Comparison of ENCODE assay signal across 2 cellular contexts in the genomic region with DNA sequence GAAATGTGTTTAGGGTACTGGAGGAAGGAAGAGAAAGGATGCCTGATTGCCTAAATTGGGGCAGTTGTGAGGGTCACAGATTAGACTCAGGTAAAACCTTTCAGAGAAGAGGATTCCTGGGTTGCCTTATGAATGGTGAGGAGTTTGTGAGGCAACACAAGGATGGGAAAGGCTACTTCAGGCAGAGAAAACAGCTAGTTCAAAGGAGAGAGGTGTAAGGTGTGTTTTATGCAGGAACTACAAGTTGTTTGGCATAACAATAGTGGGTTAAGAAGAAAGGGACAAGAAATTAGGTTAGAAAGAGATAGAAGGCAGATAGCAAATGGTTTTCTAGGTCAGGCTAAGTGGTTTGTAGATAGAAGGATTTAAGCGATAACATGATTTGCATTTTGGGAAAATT.
TF ChIP-seq lines count a peak whose summit lies in the region.

No MANE protein-coding gene starts in this region.

TF ChIP-seq in IMR-90, 13 proteins besides CTCF, POLR2A, EP300 and RAD21:
- no peak for TF ChIP-seq CEBPB (IDR thresholded peaks at IDR 0.05; ENCODE audit: low read depth, low read length)
- TF ChIP-seq MXI1 (IDR thresholded peaks at IDR 0.05; ENCODE audit: borderline replicate concordance, low read depth, low read length) = no peak
- TF ChIP-seq, protein P1, sequence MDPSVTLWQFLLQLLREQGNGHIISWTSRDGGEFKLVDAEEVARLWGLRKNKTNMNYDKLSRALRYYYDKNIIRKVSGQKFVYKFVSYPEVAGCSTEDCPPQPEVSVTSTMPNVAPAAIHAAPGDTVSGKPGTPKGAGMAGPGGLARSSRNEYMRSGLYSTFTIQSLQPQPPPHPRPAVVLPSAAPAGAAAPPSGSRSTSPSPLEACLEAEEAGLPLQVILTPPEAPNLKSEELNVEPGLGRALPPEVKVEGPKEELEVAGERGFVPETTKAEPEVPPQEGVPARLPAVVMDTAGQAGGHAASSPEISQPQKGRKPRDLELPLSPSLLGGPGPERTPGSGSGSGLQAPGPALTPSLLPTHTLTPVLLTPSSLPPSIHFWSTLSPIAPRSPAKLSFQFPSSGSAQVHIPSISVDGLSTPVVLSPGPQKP (IDR thresholded peaks at IDR 0.05; ENCODE audit: borderline replicate concordance, low read depth, low read length) = no peak
- no peak for TF ChIP-seq RCOR1 (IDR thresholded peaks at IDR 0.05; ENCODE audit: insufficient replicate concordance, low read length)
- no peak for TF ChIP-seq SMC3 (IDR thresholded peaks at IDR 0.05; ENCODE audit: low read depth, low read length)
- no peak for TF ChIP-seq FOS (IDR thresholded peaks at IDR 0.05; ENCODE audit: low read depth, low read length)
- TF ChIP-seq MAFK (IDR thresholded peaks at IDR 0.05; ENCODE audit: low read depth, low read length) = no peak
- no peak for TF ChIP-seq NFE2L2 (IDR thresholded peaks at IDR 0.05; ENCODE audit: low read depth, low read length)
- no peak for TF ChIP-seq BHLHE40 (IDR thresholded peaks at IDR 0.05; ENCODE audit: low read depth, low read length)
- TF ChIP-seq MAZ (IDR thresholded peaks at IDR 0.05; ENCODE audit: borderline replicate concordance, low read depth, low read length) = no peak
- TF ChIP-seq RFX5 (IDR thresholded peaks at IDR 0.05; ENCODE audit: low read depth, low read length) = no peak
- TF ChIP-seq CHD1 (IDR thresholded peaks at IDR 0.05; ENCODE audit: low read depth, low read length) = no peak
- TF ChIP-seq USF2 (IDR thresholded peaks at IDR 0.05; ENCODE audit: low read depth, low read length) = no peak
TF ChIP-seq in IMR-90: peak in this region for 0.

TF ChIP-seq in GM12878, 131 proteins besides CTCF, POLR2A, EP300 and RAD21:
- TF ChIP-seq HDGF (IDR thresholded peaks at IDR 0.05) = no peak
- TF ChIP-seq TBL1XR1 (IDR thresholded peaks at IDR 0.05; ENCODE audit: low read depth, low read length) = no peak
- TF ChIP-seq, protein P2, sequence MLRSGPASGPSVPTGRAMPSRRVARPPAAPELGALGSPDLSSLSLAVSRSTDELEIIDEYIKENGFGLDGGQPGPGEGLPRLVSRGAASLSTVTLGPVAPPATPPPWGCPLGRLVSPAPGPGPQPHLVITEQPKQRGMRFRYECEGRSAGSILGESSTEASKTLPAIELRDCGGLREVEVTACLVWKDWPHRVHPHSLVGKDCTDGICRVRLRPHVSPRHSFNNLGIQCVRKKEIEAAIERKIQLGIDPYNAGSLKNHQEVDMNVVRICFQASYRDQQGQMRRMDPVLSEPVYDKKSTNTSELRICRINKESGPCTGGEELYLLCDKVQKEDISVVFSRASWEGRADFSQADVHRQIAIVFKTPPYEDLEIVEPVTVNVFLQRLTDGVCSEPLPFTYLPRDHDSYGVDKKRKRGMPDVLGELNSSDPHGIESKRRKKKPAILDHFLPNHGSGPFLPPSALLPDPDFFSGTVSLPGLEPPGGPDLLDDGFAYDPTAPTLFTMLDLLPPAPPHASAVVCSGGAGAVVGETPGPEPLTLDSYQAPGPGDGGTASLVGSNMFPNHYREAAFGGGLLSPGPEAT (IDR thresholded peaks at IDR 0.05; ENCODE audit: low read depth) = no peak
- TF ChIP-seq IRF5 (IDR thresholded peaks at IDR 0.05; ENCODE audit: borderline replicate concordance) = no peak
- no peak for TF ChIP-seq BACH1 (IDR thresholded peaks at IDR 0.05; ENCODE audit: borderline replicate concordance)
- TF ChIP-seq POLR2AphosphoS5 (IDR thresholded peaks at IDR 0.05; ENCODE audit: low read length) = no peak
- TF ChIP-seq BRCA1 (IDR thresholded peaks at IDR 0.05; ENCODE audit: low read depth, low read length) = no peak
- no peak for TF ChIP-seq PBX3 (IDR thresholded peaks at IDR 0.05; ENCODE audit: insufficient replicate concordance, low read depth, low read length)
- TF ChIP-seq EGR1 (IDR thresholded peaks at IDR 0.05; ENCODE audit: borderline replicate concordance in 1 of 2, low read depth in 2 of 2, low read length in 2 of 2) = no peak
- no peak for TF ChIP-seq BMI1 (IDR thresholded peaks at IDR 0.05; ENCODE audit: borderline replicate concordance)
- TF ChIP-seq FOS (IDR thresholded peaks at IDR 0.05; ENCODE audit: borderline replicate concordance, extremely low read depth, insufficient read length) = no peak
- TF ChIP-seq, protein P3, sequence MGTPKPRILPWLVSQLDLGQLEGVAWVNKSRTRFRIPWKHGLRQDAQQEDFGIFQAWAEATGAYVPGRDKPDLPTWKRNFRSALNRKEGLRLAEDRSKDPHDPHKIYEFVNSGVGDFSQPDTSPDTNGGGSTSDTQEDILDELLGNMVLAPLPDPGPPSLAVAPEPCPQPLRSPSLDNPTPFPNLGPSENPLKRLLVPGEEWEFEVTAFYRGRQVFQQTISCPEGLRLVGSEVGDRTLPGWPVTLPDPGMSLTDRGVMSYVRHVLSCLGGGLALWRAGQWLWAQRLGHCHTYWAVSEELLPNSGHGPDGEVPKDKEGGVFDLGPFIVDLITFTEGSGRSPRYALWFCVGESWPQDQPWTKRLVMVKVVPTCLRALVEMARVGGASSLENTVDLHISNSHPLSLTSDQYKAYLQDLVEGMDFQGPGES (IDR thresholded peaks at IDR 0.05) = no peak
